In genomic region chr2:233124449-233125080, GRCh38 we compare ENCODE assay signal across 11 cellular contexts.
DNase-seq lines count a peak whose midpoint lies in the region; ATAC-seq and TF ChIP-seq lines count a peak whose summit lies in the region.
"Had no signal": no experiment of that assay in that cellular context is flagged by ENCODE, and none has a peak within 500 bp of the region (broad histone marks: within the 10 kb centered on the region; RNA-seq: fewer than 3 reads in every experiment).

No MANE protein-coding gene starts in this region.

- ATAC-seq in GM19397 (IDR thresholded peaks at IDR 0.05; ENCODE audit: unreplicated experiment) (peak; percentile 87), HG03066 (IDR thresholded peaks at IDR 0.05; ENCODE audit: low read depth, unreplicated experiment) (peak; percentile 88), gastroesophageal sphincter (no peak)
- peak; percentile 40 for ATAC-seq in effector memory CD8-positive, alpha-beta T cell (replicated peaks)

- no peak overlapping the region for H3K4me3 Mint-ChIP-seq in effector memory CD8-positive, alpha-beta T cell

- H3K36me3 ChIP-seq in GM06990 (ENCODE audit: control insufficient read depth, insufficient read depth, low read length) (peaks cover 48% of the 10 kb centered on the region), gastroesophageal sphincter (peaks cover 0 to 6% of the 10 kb centered on the region in 2 donors), testis (ENCODE audit: low read depth, missing control alignments) (no peaks in the 10 kb centered on the region)
- H3K36me3 ChIP-seq: cardiac muscle cell, MG63 had no signal

- H3K27me3 ChIP-seq in GM06990 (replicated peaks; ENCODE audit: control insufficient read depth, insufficient read depth, low read length) (no peaks in the 10 kb centered on the region), gastroesophageal sphincter (peaks cover 39% of the 10 kb centered on the region), testis (no peaks in the 10 kb centered on the region)
- H3K27me3 ChIP-seq: cardiac muscle cell, MG63 had no signal

- 92% methylated on average over 2 of the region's 19 CpGs; no CpG with 5 or more reads in 1 of the 2 donors for WGBS in gastroesophageal sphincter (ENCODE audit: low coverage in 1 of 2), 2 donors
- WGBS in testis, 2 donors, result 85 to 92% methylated on average over 19 of the region's 19 CpGs

- no peaks in the 10 kb centered on the region for H3K27me3 Mint-ChIP-seq in effector memory CD8-positive, alpha-beta T cell

- H3K27ac Mint-ChIP-seq in effector memory CD8-positive, alpha-beta T cell, result peak overlapping the region in 1 of 2 donors; percentile 77

- DNase-seq in GM06990 (ENCODE audit: extremely low read depth, insufficient read length) (peak; percentile 76), testis (no peak), HT-29 (ENCODE audit: low spot score) (no peak)
- DNase-seq in effector memory CD8-positive, alpha-beta T cell, result no peak
- DNase-seq in activated CD4-positive, alpha-beta T cell treated with anti-CD3 and anti-CD28 coated beads for 4 hours, result no peak
- DNase-seq: activated CD4-positive, alpha-beta T cell treated with anti-CD3 and anti-CD28 coated beads for 48 hours; MG63 had no signal

- intact Hi-C loops in testis (cut with DNase I; ENCODE audit: low total_unique reads), result no loop called here

- no peaks in the 10 kb centered on the region for H3K9me3 ChIP-seq in gastroesophageal sphincter
- H3K9me3 ChIP-seq in testis, result no peaks in the 10 kb centered on the region
- H3K9me3 ChIP-seq: MG63 had no signal

- no peaks in the 10 kb centered on the region for H3K9me3 Mint-ChIP-seq in effector memory CD8-positive, alpha-beta T cell

- no peak for TF ChIP-seq EP300 in gastroesophageal sphincter (IDR thresholded peaks at IDR 0.05)

- no peaks in the 10 kb centered on the region for H3K4me1 ChIP-seq in gastroesophageal sphincter
- no peaks in the 10 kb centered on the region for H3K4me1 ChIP-seq in testis

- H3K4me3 ChIP-seq in GM06990 (replicated peaks; ENCODE audit: low read depth, low read length), result no peak overlapping the region
- H3K4me3 ChIP-seq in gastroesophageal sphincter, result no peak overlapping the region
- H3K4me3 ChIP-seq in testis, result no peak overlapping the region
- H3K4me3 ChIP-seq: cardiac muscle cell, MG63 had no signal

- H3K27ac ChIP-seq in gastroesophageal sphincter (no peak overlapping the region), testis (no peak overlapping the region)
- H3K27ac ChIP-seq: cardiac muscle cell had no signal

- peaks cover 77% of the 10 kb centered on the region for H3K36me3 Mint-ChIP-seq in effector memory CD8-positive, alpha-beta T cell (ENCODE audit: insufficient read depth)

- TF ChIP-seq CTCF in GM06990 (IDR thresholded peaks at IDR 0.05; ENCODE audit: insufficient read depth, low read length, poor library complexity, severe bottlenecking), result no peak
- TF ChIP-seq CTCF in gastroesophageal sphincter (IDR thresholded peaks at IDR 0.05), result no peak
- TF ChIP-seq CTCF in testis (IDR thresholded peaks at IDR 0.05), result no peak

- TF ChIP-seq POLR2A in gastroesophageal sphincter (IDR thresholded peaks at IDR 0.05) (no peak), testis (IDR thresholded peaks at IDR 0.05) (no peak)

- peaks cover 11 to 12% of the 10 kb centered on the region in 2 donors for H3K4me1 Mint-ChIP-seq in effector memory CD8-positive, alpha-beta T cell (ENCODE audit: low read depth in 2 of 2)
